ENCODE assay signal across 1 cellular context in the genomic region with DNA sequence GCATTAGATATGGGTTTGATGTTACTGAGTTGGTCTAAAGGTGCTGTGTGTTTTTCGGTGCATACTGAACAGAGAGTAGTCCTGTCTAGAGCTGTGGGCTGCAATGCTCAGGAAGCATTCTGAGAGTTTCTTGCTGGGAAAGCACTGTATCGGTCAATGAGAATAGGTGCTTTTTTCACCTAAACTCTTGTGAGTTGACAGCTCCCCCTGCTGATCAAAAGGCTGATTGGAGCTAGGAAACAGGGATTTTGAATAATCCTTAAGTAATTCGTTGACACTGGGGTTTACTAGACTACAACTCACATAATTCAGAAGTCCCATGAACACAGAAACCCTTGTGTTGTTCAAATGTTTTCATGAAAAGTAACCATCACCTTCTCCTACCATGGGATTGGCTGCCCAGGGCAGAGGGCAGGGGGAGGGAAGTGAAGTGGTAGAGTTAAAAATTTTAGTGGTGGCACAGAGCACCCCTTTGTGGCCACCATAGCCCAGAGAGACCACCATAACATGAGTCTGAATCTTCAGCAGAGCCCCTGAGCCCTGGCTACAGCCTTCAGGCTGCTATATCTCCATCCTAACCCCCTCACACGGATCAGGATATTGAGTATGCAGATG.
TF ChIP-seq lines count a peak whose summit lies in the region.

No MANE protein-coding gene starts in this region.

TF ChIP-seq in HEK293T, 16 proteins besides CTCF, POLR2A, EP300 and RAD21:
- TF ChIP-seq, protein P1, sequence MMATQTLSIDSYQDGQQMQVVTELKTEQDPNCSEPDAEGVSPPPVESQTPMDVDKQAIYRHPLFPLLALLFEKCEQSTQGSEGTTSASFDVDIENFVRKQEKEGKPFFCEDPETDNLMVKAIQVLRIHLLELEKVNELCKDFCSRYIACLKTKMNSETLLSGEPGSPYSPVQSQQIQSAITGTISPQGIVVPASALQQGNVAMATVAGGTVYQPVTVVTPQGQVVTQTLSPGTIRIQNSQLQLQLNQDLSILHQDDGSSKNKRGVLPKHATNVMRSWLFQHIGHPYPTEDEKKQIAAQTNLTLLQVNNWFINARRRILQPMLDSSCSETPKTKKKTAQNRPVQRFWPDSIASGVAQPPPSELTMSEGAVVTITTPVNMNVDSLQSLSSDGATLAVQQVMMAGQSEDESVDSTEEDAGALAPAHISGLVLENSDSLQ (IDR thresholded peaks at IDR 0.05) = no peak
- TF ChIP-seq CTBP1 (IDR thresholded peaks at IDR 0.05; ENCODE audit: borderline replicate concordance) = no peak
TF ChIP-seq in HEK293T: peak in this region for 0.
